ENCODE assay signal across 29 cellular contexts in the genomic region with DNA sequence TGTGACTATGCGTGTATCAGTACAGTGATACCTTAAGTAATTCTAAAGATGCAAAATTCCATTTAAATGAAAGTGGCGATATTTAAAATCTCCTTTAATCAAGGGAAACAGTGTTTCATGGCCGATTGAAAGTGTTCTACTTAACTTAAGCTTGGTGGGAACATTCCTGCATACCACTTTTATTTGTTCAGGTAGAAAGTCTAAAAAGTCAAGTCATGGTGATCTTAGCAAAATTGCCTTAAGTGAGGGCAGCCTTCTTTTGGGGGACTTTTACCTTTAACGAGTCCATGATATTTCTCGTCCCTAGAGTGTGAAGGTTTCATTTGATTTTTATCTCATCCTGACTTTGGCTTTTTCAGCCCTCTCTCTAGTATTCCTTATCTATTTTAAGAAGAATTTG.
"Had no signal": no experiment of that assay in that cellular context is flagged by ENCODE, and none has a peak within 500 bp of the region (broad histone marks: within the 10 kb centered on the region; RNA-seq: fewer than 3 reads in every experiment).

No MANE protein-coding gene starts in this region.

- H3K4me1 ChIP-seq: esophagus squamous epithelium had no signal

- H3K4me3 ChIP-seq: adrenal gland, body of pancreas, esophagus squamous epithelium, gastroesophageal sphincter, heart right ventricle, hepatocyte had no signal

- H3K27ac ChIP-seq: adrenal gland, body of pancreas, esophagus squamous epithelium, gastroesophageal sphincter, heart right ventricle, hepatocyte had no signal

- H2AFZ ChIP-seq: hepatocyte had no signal

- ATAC-seq: activated CD4-positive, alpha-beta T cell treated with anti-CD3 and anti-CD28 coated beads for 36 hours; activated CD8-positive, alpha-beta memory T cell treated with anti-CD3 and anti-CD28 coated beads, Interleukin-2, amount 10 ng/mL, durations not matched to agents 7 days and 5 days; activated CD8-positive, alpha-beta T cell treated with anti-CD3 and anti-CD28 coated beads, Interleukin-2, amount 10 ng/mL, durations not matched to agents 7 days and 5 days; activated naive CD8-positive, alpha-beta T cell treated with anti-CD3 and anti-CD28 coated beads, Interleukin-2, amount 50 U/mL, for 24 hours; body of pancreas; gastroesophageal sphincter; heart right ventricle; T-helper 17 cell had no signal

- H3K4me2 ChIP-seq: hepatocyte had no signal

- H3K9me3 ChIP-seq: adrenal gland, body of pancreas, esophagus squamous epithelium, gastroesophageal sphincter, heart right ventricle had no signal

- H3K27me3 ChIP-seq: adrenal gland, body of pancreas, esophagus squamous epithelium, gastroesophageal sphincter, heart right ventricle, hepatocyte had no signal

- DNase-seq: activated CD4-positive, alpha-beta memory T cell treated with anti-CD3 and anti-CD28 coated beads for 36 hours; activated CD4-positive, alpha-beta T cell treated with anti-CD3 and anti-CD28 coated beads for 36 hours; activated CD4-positive, alpha-beta T cell treated with anti-CD3 and anti-CD28 coated beads, Interleukin-2, amount 10 ng/mL, durations not matched to agents 24 days and 14 days; activated CD4-positive, CD25-positive, alpha-beta regulatory T cell; activated CD4-positive, CD25-positive, alpha-beta regulatory T cell treated with anti-CD3 and anti-CD28 coated beads, Interleukin-2, amount 50 U/mL, for 72 hours; activated CD8-positive, alpha-beta memory T cell treated with anti-CD3 and anti-CD28 coated beads, Interleukin-2, amount 10 ng/mL, durations not matched to agents 7 days and 5 days; activated CD8-positive, alpha-beta memory T cell treated with anti-CD3 and anti-CD28 coated beads, Interleukin-2, amount 50 U/mL, for 4 hours; activated CD8-positive, alpha-beta T cell treated with anti-CD3 and anti-CD28 coated beads, Interleukin-2, amount 10 ng/mL, durations not matched to agents 7 days and 5 days; activated effector memory CD4-positive, alpha-beta T cell treated with anti-CD3 and anti-CD28 coated beads, Interleukin-2, amount 50 U/mL, for 16 hours; activated naive CD4-positive, alpha-beta T cell treated with anti-CD3 and anti-CD28 coated beads for 36 hours; activated naive CD8-positive, alpha-beta T cell treated with anti-CD3 and anti-CD28 coated beads for 36 hours; activated naive CD8-positive, alpha-beta T cell treated with anti-CD3 and anti-CD28 coated beads, Interleukin-2, amount 50 U/mL, for 24 hours; activated T-cell treated with anti-CD3 and anti-CD28 coated beads, Interleukin-2, amount 50 U/mL, for 1 hour; activated T-cell treated with anti-CD3 and anti-CD28 coated beads, Interleukin-2, amount 50 U/mL, for 48 hours; adrenal gland; amygdala; aorta; body of pancreas; cortex of kidney; dermis blood vessel endothelial cell; effector CD8-positive, alpha-beta T cell; esophagus squamous epithelium; foreskin melanocyte; heart right ventricle; T-helper 1 cell; T-helper 17 cell; T1000 had no signal

- H3K36me3 ChIP-seq: adrenal gland, esophagus squamous epithelium, gastroesophageal sphincter, heart right ventricle had no signal
